Comparison of ENCODE assay signal across 8 cellular contexts in the genomic region with DNA sequence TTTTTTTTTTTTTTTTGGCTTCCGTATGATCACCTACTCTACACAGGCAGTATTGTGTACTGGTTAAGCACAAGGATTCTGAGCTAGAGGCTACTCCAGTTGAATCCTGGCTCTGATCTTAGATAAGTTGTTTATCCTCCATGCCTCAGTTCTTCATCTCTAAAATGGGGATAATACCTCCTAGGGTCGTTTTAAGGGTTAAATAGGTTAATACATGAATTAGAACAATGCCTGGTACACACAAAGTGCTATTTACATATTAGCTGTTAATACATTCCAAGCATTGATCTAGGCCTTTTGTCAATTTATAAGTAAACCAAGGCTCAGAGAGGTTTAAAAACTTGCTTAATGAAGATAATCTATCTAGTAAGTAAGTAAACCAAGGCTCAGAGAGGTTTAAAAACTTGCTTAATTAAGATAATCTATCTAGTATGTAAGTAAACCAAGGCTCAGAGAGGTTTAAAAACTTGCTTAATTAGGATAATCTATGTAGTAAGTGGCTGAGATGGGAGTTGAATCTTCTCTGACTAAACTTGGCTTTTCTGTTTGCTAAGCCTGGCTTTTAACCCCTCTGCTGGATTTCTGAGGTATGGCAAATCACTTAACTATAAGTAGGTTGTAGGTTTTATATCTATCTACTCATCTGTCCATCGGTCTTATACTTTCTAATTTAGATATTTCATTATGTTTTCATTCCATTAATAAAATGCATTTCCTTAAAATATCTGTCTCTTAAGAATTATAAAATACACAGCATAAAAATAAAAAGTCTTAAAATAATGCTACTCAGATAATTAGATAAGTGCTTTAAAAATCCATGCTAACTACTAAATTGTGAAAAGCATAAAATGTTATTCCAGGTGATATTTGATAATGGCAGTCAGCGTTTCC. TPM values are rescaled to one million over a fixed set of nuclear protein-coding genes. Genes with fewer than 3 reads are reported as not detected.
DNase-seq lines count a peak whose midpoint lies in the region; ATAC-seq and TF ChIP-seq lines count a peak whose summit lies in the region.

No MANE protein-coding gene starts in this region.

- no peaks in the 10 kb centered on the region for H3K9me3 ChIP-seq in hepatocyte (ENCODE audit: low read depth)
- no peaks in the 10 kb centered on the region for H3K9me3 ChIP-seq in upper lobe of left lung

- no peak for TF ChIP-seq EP300 in upper lobe of left lung (IDR thresholded peaks at IDR 0.05)

- intact Hi-C loops in posterior vena cava (cut with DNase I) = no loop called here

- POLR2A ChIA-PET in RWPE1 (lab: Yijun Ruan, JAX; ENCODE audit: low non-redundant PET) = no interaction called here

- H3K79me2 ChIP-seq in hepatocyte = peaks cover 58% of the 10 kb centered on the region

- H3K27me3 ChIP-seq in hepatocyte (no peaks in the 10 kb centered on the region), upper lobe of left lung (no peaks in the 10 kb centered on the region)

- WGBS in hepatocyte (ENCODE audit: low lambda C conversion rate, missing lambda C conversion rate) = 71% methylated on average over 4 of the region's 4 CpGs
- WGBS in upper lobe of left lung, 2 donors = 82 to 88% methylated on average over 4 of the region's 4 CpGs

- H3K36me3 ChIP-seq in hepatocyte (replicated peaks; ENCODE audit: insufficient read depth, low read depth) = no peaks in the 10 kb centered on the region
- H3K36me3 ChIP-seq in upper lobe of left lung = no peaks in the 10 kb centered on the region

- no peak overlapping the region for H2AFZ ChIP-seq in hepatocyte

- no peak overlapping the region for H3K4me2 ChIP-seq in hepatocyte

- CTCF ChIA-PET in RWPE1 (lab: Yijun Ruan, JAX) = interaction anchor here (0.6 to 1.0 kb wide), 6 partner anchors 28 to 1925 kb away, joined by 3 to 10 read pairs (median 4); no protein-coding TSS in a partner anchor

- H3K27ac ChIP-seq in RWPE1 = no peak overlapping the region
- no peak overlapping the region for H3K27ac ChIP-seq in hepatocyte
- H3K27ac ChIP-seq in upper lobe of left lung = no peak overlapping the region

- DNase-seq in COLO829 (ENCODE audit: low spot score) = peak; percentile 80
- DNase-seq in RWPE1 (ENCODE audit: low spot score) = peak; percentile 44
- peak; percentile 11 for DNase-seq in hepatocyte (ENCODE audit: low spot score)
- no peak for DNase-seq in posterior vena cava (ENCODE audit: low spot score)
- no peak for DNase-seq in upper lobe of left lung

- H4K20me1 ChIP-seq in hepatocyte (ENCODE audit: insufficient read depth, poor library complexity, severe bottlenecking) = no peaks in the 10 kb centered on the region

- no peaks in the 10 kb centered on the region for H3K9me2 ChIP-seq in hepatocyte (replicated peaks; ENCODE audit: insufficient read depth)

- no peak for TF ChIP-seq POLR2A in upper lobe of left lung (IDR thresholded peaks at IDR 0.05)

- H3K4me3 ChIP-seq in hepatocyte = no peak overlapping the region
- no peak overlapping the region for H3K4me3 ChIP-seq in upper lobe of left lung

- no peaks in the 10 kb centered on the region for H3K4me1 ChIP-seq in hepatocyte (ENCODE audit: insufficient read depth)
- peaks cover 8 to 26% (median 12%) of the 10 kb centered on the region in 4 donors for H3K4me1 ChIP-seq in upper lobe of left lung

- ATAC-seq in GM19328 (IDR thresholded peaks at IDR 0.05; ENCODE audit: unreplicated experiment) (peak; percentile 0), HG03196 (IDR thresholded peaks at IDR 0.05; ENCODE audit: unreplicated experiment) (peak; percentile 1), esophagus mucosa (no peak), upper lobe of left lung (ENCODE audit: low FRiP score in 2 of 2) (no peak)

- TF ChIP-seq CTCF in RWPE1 (conservative IDR thresholded peaks at IDR 0.05; ENCODE audit: low read depth) (peak; percentile 28), hepatocyte (IDR thresholded peaks at IDR 0.05; ENCODE audit: poor library complexity) (peak; percentile 24), upper lobe of left lung (IDR thresholded peaks at IDR 0.05) (peak in 1 of 6 experiments; percentile 5)

RNA-seq across cellular contexts. Expression of gene ST7, which starts 59.2 kb away (rescaled TPM):
- total RNA-seq in hepatocyte (28.3 and 38.5 TPM in 2 replicates), esophagus mucosa (8.2 TPM), posterior vena cava (10 to 100 TPM; 14.9 to 16.2 TPM), upper lobe of left lung (100 to 1,000 TPM in 2 of 6 donors, 10 to 100 TPM in 4; 36.0 to 135 (median 73.4) TPM)
- 31.2 and 35.7 TPM in 2 replicates for polyA plus RNA-seq in hepatocyte

Comparison
In these comparisons a context has a peak if more than half of its experiments do, and no peak if none do; other contexts are left out.
1. DNase-seq: peak in COLO829 (single experiment), RWPE1 (single experiment) and hepatocyte (single experiment); none in posterior vena cava (single experiment) and upper lobe of left lung (0 of 2).
2. ATAC-seq: peak in GM19328 (single experiment) and HG03196 (single experiment); none in esophagus mucosa (single experiment) and upper lobe of left lung (0 of 2).